In genomic region chr9:114454652-114455051, GRCh38 we compare ENCODE assay signal across 15 cellular contexts. TPM values are rescaled to one million over a fixed set of nuclear protein-coding genes. Genes with fewer than 3 reads are reported as not detected.
A peak's percentile ranks its signal among the peaks of the same experiment; 100 is the strongest.
DNase-seq lines count a peak whose midpoint lies in the region; ATAC-seq, FAIRE-seq and TF ChIP-seq lines count a peak whose summit lies in the region.
"Had no signal": no experiment of that assay in that cellular context is flagged by ENCODE, and none has a peak within 500 bp of the region (broad histone marks: within the 10 kb centered on the region; RNA-seq: fewer than 3 reads in every experiment).

No MANE protein-coding gene starts in this region.

- no peaks in the 10 kb centered on the region for H3K27me3 Mint-ChIP-seq in T-helper 17 cell
- H3K27me3 Mint-ChIP-seq: CD4-positive, alpha-beta T cell had no signal

- no peaks in the 10 kb centered on the region for H4K20me1 ChIP-seq in HepG2 (ENCODE audit: insufficient read depth, low read length)

- H3K27me3 ChIP-seq in HepG2 (ENCODE audit: control insufficient read depth in 1 of 2, insufficient read depth in 2 of 2, low read length in 2 of 2) (no peaks in the 10 kb centered on the region), right lobe of liver (no peaks in the 10 kb centered on the region), small intestine (ENCODE audit: control insufficient read depth in 2 of 2, insufficient read depth in 2 of 2, low read length in 2 of 2) (no peaks in the 10 kb centered on the region)

- TF ChIP-seq POLR2A in HepG2 (IDR thresholded peaks at IDR 0.05; ENCODE audit: insufficient read depth in 1 of 2, low read depth in 2 of 2, low read length in 2 of 2) (no peak), right lobe of liver (IDR thresholded peaks at IDR 0.05) (no peak)

- in situ Hi-C loops in HepG2 (cut with HindIII; ENCODE audit: extremely low pct_ligation_motif_present, low pct_unique_long_range_greater_than_20kb), result no loop called here

- no peak overlapping the region for H3K4me2 ChIP-seq in HepG2 (ENCODE audit: low read depth, low read length)

- H3K4me3 ChIP-seq in HepG2 (replicated peaks in 1 of 3; ENCODE audit: insufficient read depth in 1 of 3, low read depth in 2 of 3, low read length in 3 of 3), result no peak overlapping the region
- no peak overlapping the region for H3K4me3 ChIP-seq in right lobe of liver
- H3K4me3 ChIP-seq in small intestine (ENCODE audit: low read depth in 1 of 2, low read length in 2 of 2), result no peak overlapping the region

- H3K27ac Mint-ChIP-seq in T-helper 17 cell, result peak overlapping the region; percentile 24
- H3K27ac Mint-ChIP-seq: CD4-positive, alpha-beta T cell had no signal

- H3K4me1 ChIP-seq in HepG2 (ENCODE audit: insufficient read depth, low read length), result peaks cover 14% of the 10 kb centered on the region
- no peaks in the 10 kb centered on the region for H3K4me1 ChIP-seq in right lobe of liver
- H3K4me1 ChIP-seq in small intestine (ENCODE audit: control insufficient read depth in 2 of 2, insufficient read depth in 1 of 2, low read depth in 1 of 2, low read length in 1 of 2), result peaks cover 0 to 5% of the 10 kb centered on the region in 2 donors

- POLR2A ChIA-PET in HepG2 (lab: Yijun Ruan, JAX), result no interaction called here

- H3K9me3 ChIP-seq in HepG2 (ENCODE audit: low read length) (peaks cover 5% of the 10 kb centered on the region; the same call in 1 of the 2 replicates), right lobe of liver (no peaks in the 10 kb centered on the region), T-helper 17 cell (ENCODE audit: control insufficient read depth, low read length, poor library complexity, severe bottlenecking) (no peaks in the 10 kb centered on the region), small intestine (ENCODE audit: control insufficient read depth, low read depth) (no peaks in the 10 kb centered on the region)

- H3K4me3 Mint-ChIP-seq in T-helper 17 cell, result no peak overlapping the region
- H3K4me3 Mint-ChIP-seq: CD4-positive, alpha-beta T cell had no signal

- no peak overlapping the region for H2AFZ ChIP-seq in HepG2 (ENCODE audit: low read length)

- intact Hi-C loops in HepG2 (cut with micrococcal nuclease; ENCODE audit: unreplicated experiment), result no loop called here
- intact Hi-C loops in right lobe of liver (cut with DNase I), result no loop called here

- H3K36me3 ChIP-seq in HepG2 (replicated peaks in 1 of 2; ENCODE audit: control insufficient read depth in 1 of 2, insufficient read depth in 2 of 2, low read length in 2 of 2), result no peaks in the 10 kb centered on the region
- no peaks in the 10 kb centered on the region for H3K36me3 ChIP-seq in right lobe of liver
- no peaks in the 10 kb centered on the region for H3K36me3 ChIP-seq in small intestine (ENCODE audit: control insufficient read depth in 2 of 2, insufficient read depth in 2 of 2, low read length in 2 of 2)

- DNase-seq in HepG2 (ENCODE audit: low spot score) (peak; percentile 25), right lobe of liver (no peak), NCI-H1105 treated with DMSO at 0.1 percent for 48 hours (lab: John Stamatoyannopoulos, UW) (peak; percentile 32), T-helper 17 cell (no peak), small intestine (peak; percentile 11), NCI-H1417 treated with DMSO at 0.1 percent for 48 hours (lab: John Stamatoyannopoulos, UW) (no peak), frontal cortex (ENCODE audit: low spot score in 2 of 2) (no peak), NCI-H1694 treated with DMSO at 0.1 percent for 48 hours (lab: John Stamatoyannopoulos, UW) (no peak)
- DNase-seq: ACHN; C1 segment of cervical spinal cord; CD4-positive, alpha-beta T cell; DMS53; H7 had no signal

- H3K27ac ChIP-seq in HepG2 (ENCODE audit: extremely low read length, insufficient read depth, low read length) (no peak overlapping the region), right lobe of liver (no peak overlapping the region), small intestine (ENCODE audit: low read depth in 1 of 2, low read length in 1 of 2) (no peak overlapping the region)

- ATAC-seq in HepG2 (peak; percentile 73), right lobe of liver (no peak), T-helper 17 cell (no peak)

- BruUV-seq in HepG2 (replicated peaks; lab: Mats Ljungman, UMichigan), result no TSS peak

- H3K36me3 Mint-ChIP-seq in T-helper 17 cell (ENCODE audit: low read depth), result peaks cover 3% of the 10 kb centered on the region

- FAIRE-seq in HepG2 (lab: Jason Lieb, UNC) (no peak), small intestine (lab: Jason Lieb, UNC) (no peak), frontal cortex (lab: Jason Lieb, UNC) (no peak)
- FAIRE-seq: D721Med, HTR-8/SVneo had no signal

- TF ChIP-seq RAD21 in HepG2 (CRISPR knock-in tag; IDR thresholded peaks at IDR 0.05), result no peak

- no peaks in the 10 kb centered on the region for H3K79me2 ChIP-seq in HepG2 (ENCODE audit: insufficient read depth, low read length)

- H3K9ac ChIP-seq in HepG2 (ENCODE audit: insufficient read depth, low read depth, low read length), result no peak overlapping the region

- WGBS in HepG2 (ENCODE audit: low lambda C conversion rate), result 19% methylated on average over 1 of the region's 1 CpG
- 41% methylated on average over 1 of the region's 1 CpG for WGBS in right lobe of liver (ENCODE audit: insufficient coverage, low coverage, low lambda C conversion rate, missing lambda C conversion rate)
- 0% methylated on average over 1 of the region's 1 CpG for WGBS in small intestine, 3 donors

- TF ChIP-seq EP300 in HepG2 (IDR thresholded peaks at IDR 0.05; ENCODE audit: low read depth in 2 of 2, low read length in 2 of 2) (no peak), HepG2 (CRISPR knock-in tag; IDR thresholded peaks at IDR 0.05; ENCODE audit: borderline replicate concordance) (no peak)

- CTCF ChIA-PET in HepG2 (lab: Yijun Ruan, JAX; ENCODE audit: low intra/inter-chr PET ratio, low total read pairs), result no interaction called here

- H3K4me1 Mint-ChIP-seq in T-helper 17 cell, result peaks cover 20% of the 10 kb centered on the region

- no peak for TF ChIP-seq CTCF in HepG2 (CRISPR knock-in tag; IDR thresholded peaks at IDR 0.05)
- no peak for TF ChIP-seq CTCF in right lobe of liver (IDR thresholded peaks at IDR 0.05)

TF ChIP-seq in HepG2, 621 proteins besides CTCF, POLR2A, EP300 and RAD21 (continues in another document):
- TF ChIP-seq SOX13 (IDR thresholded peaks at IDR 0.05), result no peak
- 0 out of 4 replicates have a peak, but pooled peaks of 1 of the 2 experiments have one; percentile 26 for TF ChIP-seq SOX13 (CRISPR knock-in tag; conservative IDR thresholded peaks at IDR 0.05 in 1 of 2, IDR thresholded peaks at IDR 0.05 in 1 of 2)
- TF ChIP-seq KAT2B (IDR thresholded peaks at IDR 0.05; ENCODE audit: borderline replicate concordance, low read depth, low read length), result no peak
- TF ChIP-seq PHB2 (IDR thresholded peaks at IDR 0.05; ENCODE audit: partially characterized antibody), result no peak
- no peak for TF ChIP-seq HDAC6 (IDR thresholded peaks at IDR 0.05; ENCODE audit: low read depth, low read length)
- TF ChIP-seq ZNF891 (CRISPR knock-in tag; IDR thresholded peaks at IDR 0.05), result no peak
- TF ChIP-seq ZNF629 (CRISPR knock-in tag; conservative IDR thresholded peaks at IDR 0.05), result 0 out of 2 replicates have a peak, but pooled peaks have one; percentile 23
- no peak for TF ChIP-seq FOXO1 (CRISPR knock-in tag; IDR thresholded peaks at IDR 0.05)
- TF ChIP-seq CBX1 (IDR thresholded peaks at IDR 0.05; ENCODE audit: low read depth), result no peak
- no peak for TF ChIP-seq TCF7L2 (IDR thresholded peaks at IDR 0.05; ENCODE audit: low read depth, low read length)

RNA-seq across cellular contexts. Expression of gene WHRN, which starts 50.6 kb away (rescaled TPM):
- total RNA-seq in HepG2 (2016; rRNA removed; fragmentation: Illumina TruSeq; extraction: Trizol) (1.8 and 2.3 TPM in 2 replicates), right lobe of liver (1 to 10 TPM; 2.1 to 3.7 (median 2.7) TPM), T-helper 17 cell (10 to 100 TPM; 18.2 to 32.6 TPM), frontal cortex (0.41 TPM)
- total RNA-seq in HepG2 (2016; cell fraction: cytosol; rRNA removed; fragmentation: Illumina TruSeq; extraction: Trizol; ENCODE audit: low read depth), result 0.51 and 0.97 TPM in 2 replicates
- 1.1 and 2.7 TPM in 2 replicates for total RNA-seq in HepG2 (2016; cell fraction: insoluble cytoplasmic fraction; rRNA removed; fragmentation: Illumina TruSeq; extraction: Trizol)
- 1.5 and 2.5 TPM in 2 replicates for total RNA-seq in HepG2 (2016; cell fraction: membrane; rRNA removed; fragmentation: Illumina TruSeq; extraction: Trizol)
- 6.3 and 6.6 TPM in 2 replicates for total RNA-seq in HepG2 (2016; cell fraction: nucleus; rRNA removed; fragmentation: Illumina TruSeq; extraction: Trizol)
- polyA plus RNA-seq in HepG2 (2011; rRNA removed) (5.3 and 5.8 TPM in 2 replicates), small intestine (1 to 10 TPM; 2.7 to 8.6 (median 7.2) TPM)
- 1.8 and 2.4 TPM in 2 replicates for polyA plus RNA-seq in HepG2 (2011; cell fraction: cytosol; rRNA removed)
- 43.6 and 56.3 TPM in 2 replicates for polyA plus RNA-seq in HepG2 (2011; cell fraction: nucleus; rRNA removed)
- 4.9 and 5.7 TPM in 2 replicates for polyA plus RNA-seq in HepG2 (2012)
- 0.68 and 0.91 TPM in 2 replicates for polyA plus RNA-seq in HepG2 (2016; cell fraction: cytosol; fragmentation: Illumina TruSeq; extraction: Trizol; ENCODE audit: low read depth)
- 2.5 and 3.9 TPM in 2 replicates for polyA plus RNA-seq in HepG2 (2016; cell fraction: insoluble cytoplasmic fraction; fragmentation: Illumina TruSeq; extraction: Trizol; ENCODE audit: low read depth)
- 1.9 and 2.8 TPM in 2 replicates for polyA plus RNA-seq in HepG2 (2016; cell fraction: membrane; fragmentation: Illumina TruSeq; extraction: Trizol; ENCODE audit: low read depth)
- polyA plus RNA-seq in HepG2 (2016; cell fraction: nucleus; fragmentation: Illumina TruSeq; extraction: Trizol; ENCODE audit: insufficient read depth, low read depth), result 15.3 TPM in 2 replicates
- 3.2 and 4.6 TPM in 2 replicates for polyA minus RNA-seq in HepG2 (2011; rRNA and poly(A)+ RNA removed; ENCODE audit: low replicate concordance)
- 1.2 and 2.5 TPM in 2 replicates for polyA minus RNA-seq in HepG2 (2011; cell fraction: cytosol; rRNA and poly(A)+ RNA removed)
- 9.1 and 12.0 TPM in 2 replicates for polyA minus RNA-seq in HepG2 (2011; cell fraction: nucleus; rRNA and poly(A)+ RNA removed)

Comparison
In these comparisons a context has a peak if more than half of its experiments do, and no peak if none do; other contexts are left out.
1. DNase-seq: peak in HepG2 (single experiment), NCI-H1105 treated with DMSO at 0.1 percent for 48 hours (single experiment) and small intestine (single experiment); none in right lobe of liver (0 of 3), T-helper 17 cell (0 of 3), NCI-H1417 treated with DMSO at 0.1 percent for 48 hours (single experiment), frontal cortex (0 of 2) and NCI-H1694 treated with DMSO at 0.1 percent for 48 hours (single experiment).